8 cellular contexts compared by ENCODE assay signal in the genomic region with DNA sequence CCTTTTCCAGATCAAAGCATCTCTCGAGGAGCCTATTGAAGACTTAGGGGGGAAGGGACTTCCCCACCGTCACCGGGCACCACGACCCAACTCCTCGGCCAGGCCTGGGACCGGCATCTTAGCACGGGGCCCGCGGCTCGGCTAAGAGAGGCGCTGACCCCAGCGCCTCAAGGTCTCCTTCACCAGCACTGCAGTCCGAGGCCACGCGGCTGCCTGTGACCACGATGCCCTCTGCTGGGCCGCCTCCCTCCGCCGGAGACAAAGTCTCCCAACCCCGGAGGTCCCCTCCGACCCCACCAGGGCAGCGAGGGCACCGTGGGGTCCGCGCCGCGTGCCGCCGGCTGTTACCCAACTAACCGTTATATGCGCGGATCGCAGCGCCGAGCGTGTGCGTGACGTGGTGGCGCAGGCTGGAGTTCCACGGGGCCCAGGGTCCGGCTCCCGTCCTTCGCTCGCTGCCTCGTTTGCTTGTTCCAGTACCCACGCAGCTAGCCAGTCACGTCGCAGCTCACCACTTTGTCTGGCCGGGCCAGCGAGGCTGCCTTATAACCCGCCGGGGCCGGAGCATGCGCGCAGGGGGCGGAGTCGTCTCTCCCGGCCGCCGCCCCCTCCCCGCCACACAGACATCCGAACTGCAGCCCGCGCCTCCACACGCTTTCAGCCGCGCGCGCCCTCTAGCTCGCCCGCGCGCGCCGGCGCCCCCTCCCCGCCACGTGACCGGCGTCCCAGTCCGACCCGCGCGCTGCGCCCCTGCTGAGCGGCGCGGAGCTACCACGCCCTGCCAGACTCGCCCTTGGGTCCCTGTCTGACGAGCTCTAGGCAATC. TPM values are rescaled to one million over a fixed set of nuclear protein-coding genes. Genes with fewer than 3 reads are reported as not detected.
A peak's percentile ranks its signal among the peaks of the same experiment; 100 is the strongest.
DNase-seq lines count a peak whose midpoint lies in the region; ATAC-seq and TF ChIP-seq lines count a peak whose summit lies in the region.

A gene with protein sequence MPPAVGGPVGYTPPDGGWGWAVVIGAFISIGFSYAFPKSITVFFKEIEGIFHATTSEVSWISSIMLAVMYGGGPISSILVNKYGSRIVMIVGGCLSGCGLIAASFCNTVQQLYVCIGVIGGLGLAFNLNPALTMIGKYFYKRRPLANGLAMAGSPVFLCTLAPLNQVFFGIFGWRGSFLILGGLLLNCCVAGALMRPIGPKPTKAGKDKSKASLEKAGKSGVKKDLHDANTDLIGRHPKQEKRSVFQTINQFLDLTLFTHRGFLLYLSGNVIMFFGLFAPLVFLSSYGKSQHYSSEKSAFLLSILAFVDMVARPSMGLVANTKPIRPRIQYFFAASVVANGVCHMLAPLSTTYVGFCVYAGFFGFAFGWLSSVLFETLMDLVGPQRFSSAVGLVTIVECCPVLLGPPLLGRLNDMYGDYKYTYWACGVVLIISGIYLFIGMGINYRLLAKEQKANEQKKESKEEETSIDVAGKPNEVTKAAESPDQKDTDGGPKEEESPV (minus strand): TSS at position 519 of the 825 bp plus-strand sequence. CDS start 26,888 bp downstream, outside the sequence.

- no peaks in the 10 kb centered on the region for H3K27me3 ChIP-seq in mucosa of stomach (ENCODE audit: control insufficient read depth, insufficient read depth, low read length)

- no peaks in the 10 kb centered on the region for H3K9me3 ChIP-seq in mucosa of stomach (ENCODE audit: control insufficient read depth, low read length)

- peak; percentile 60 for ATAC-seq in GM21717 (IDR thresholded peaks at IDR 0.05; ENCODE audit: unreplicated experiment)

- peak within 1 kb of the TSS; percentile 89 for H3K4me3 ChIP-seq in Jurkat, Clone E6-1 (ENCODE audit: low read length)
- H3K4me3 ChIP-seq in epithelial cell of proximal tubule (ENCODE audit: low read depth, low read length) (peak within 1 kb of the TSS; percentile 78), mucosa of stomach (ENCODE audit: low read length) (peak within 1 kb of the TSS; percentile 86)

- H3K4me1 ChIP-seq in mucosa of stomach (ENCODE audit: control insufficient read depth, insufficient read depth, low read length) = peaks cover 7% of the 10 kb centered on the region

- DNase-seq in DMS53 treated with DMSO at 0.1 percent for 48 hours (lab: John Stamatoyannopoulos, UW; ENCODE audit: unreplicated experiment) (peak; percentile 83), OCI-M2 (lab: John Stamatoyannopoulos, UW; ENCODE audit: unreplicated experiment) (peak; percentile 52), activated T-cell treated with anti-CD3 and anti-CD28 coated beads for 4 hours (peak; percentile 89), epithelial cell of proximal tubule (ENCODE audit: low read depth) (no peak)
- peak; percentile 83 for DNase-seq in Jurkat, Clone E6-1 (ENCODE audit: low read depth, low spot score)
- DNase-seq in stimulated activated CD8-positive, alpha-beta memory T cell treated with anti-CD3 and anti-CD28 coated beads, Interleukin-4, amount 100 ng/mL, for 48 hours = peak; percentile 92

- peak; percentile 33 for TF ChIP-seq CTCF in epithelial cell of proximal tubule (conservative IDR thresholded peaks at IDR 0.05; ENCODE audit: low read depth, low read length)

- peak within 1 kb of the TSS; percentile 71 for H3K9ac ChIP-seq in mucosa of stomach (ENCODE audit: low read length)

- no peaks in the 10 kb centered on the region for H3K36me3 ChIP-seq in mucosa of stomach (ENCODE audit: control insufficient read depth, insufficient read depth, low read length)

RNA-seq across cellular contexts. Expression of the gene that starts here (rescaled TPM):
- 52.6 TPM for polyA plus RNA-seq in Jurkat, Clone E6-1 (2012; ENCODE audit: insufficient read depth, insufficient read length)
- 61.4 and 110 TPM in 2 replicates for total RNA-seq in epithelial cell of proximal tubule
